In genomic region chr10:38402442-38403346, GRCh38 we compare ENCODE assay signal across 8 cellular contexts.
DNase-seq lines count a peak whose midpoint lies in the region; ATAC-seq and TF ChIP-seq lines count a peak whose summit lies in the region.
"Not testable (repeated sequence)": the region's sequence is repeated elsewhere in the genome, so short reads cannot be mapped to it uniquely, and the experiment has no call there.

No MANE protein-coding gene starts in this region.

- H3K27ac ChIP-seq in OCI-LY3 (ENCODE audit: low read length) (peak overlapping the region; percentile 85), epithelial cell of prostate (peak overlapping the region; percentile 78), muscle layer of duodenum (ENCODE audit: low read length) (peak overlapping the region; percentile 77)

- peak; percentile 98 for ATAC-seq in GM21576 (IDR thresholded peaks at IDR 0.05; ENCODE audit: unreplicated experiment)

- DNase-seq in DMS53 treated with DMSO at 0.1 percent for 48 hours (lab: John Stamatoyannopoulos, UW; ENCODE audit: unreplicated experiment) (peak; percentile 87), HuH-7 (ENCODE audit: low spot score) (peak; percentile 75), activated T-cell treated with anti-CD3 and anti-CD28 coated beads for 4 hours (peak; percentile 83), epithelial cell of prostate (ENCODE audit: low read depth, low spot score) (peak; percentile 81)
- DNase-seq in stimulated activated CD8-positive, alpha-beta memory T cell treated with anti-CD3 and anti-CD28 coated beads, Interleukin-7, amount 100 ng/mL, for 24 hours (ENCODE audit: low read depth) = peak; percentile 84

- not testable (repeated sequence) for H3K36me3 ChIP-seq in OCI-LY3 (replicated peaks; ENCODE audit: low read depth, low read length); muscle layer of duodenum (ENCODE audit: control insufficient read depth in 1 of 2, insufficient read depth in 2 of 2, low read length in 2 of 2)

- not testable (repeated sequence) for H2AFZ ChIP-seq in OCI-LY3 (ENCODE audit: low read depth, low read length)

- H3K27me3 ChIP-seq in OCI-LY3 (ENCODE audit: low read depth, low read length); muscle layer of duodenum (ENCODE audit: low read depth, low read length): not testable (repeated sequence)

- H3K4me1 ChIP-seq in OCI-LY3 (ENCODE audit: low read length); muscle layer of duodenum (ENCODE audit: control insufficient read depth in 1 of 2, insufficient read depth in 2 of 2, low read length in 2 of 2): not testable (repeated sequence)

- peak overlapping the region; percentile 93 for H3K4me3 ChIP-seq in OCI-LY3 (ENCODE audit: low read length)
- peak overlapping the region; percentile 50 to 74 for H3K4me3 ChIP-seq in muscle layer of duodenum (ENCODE audit: low read depth in 1 of 2, low read length in 2 of 2)

- H3K4me2 ChIP-seq in OCI-LY3 (ENCODE audit: low read length) = peak overlapping the region; percentile 59

- H4K20me1 ChIP-seq in OCI-LY3 (ENCODE audit: insufficient read depth, low read length) = not testable (repeated sequence)

- H3K79me2 ChIP-seq in OCI-LY3 (ENCODE audit: low read length) = not testable (repeated sequence)

- TF ChIP-seq CTCF in OCI-LY3 (IDR thresholded peaks at IDR 0.05; ENCODE audit: low read depth, low read length) = not testable (repeated sequence)

- not testable (repeated sequence) for H3K9me3 ChIP-seq in OCI-LY3 (ENCODE audit: insufficient read depth, low read length); muscle layer of duodenum (ENCODE audit: control insufficient read depth in 1 of 2, low read length in 2 of 2)

- peak overlapping the region; percentile 90 for H3K9ac ChIP-seq in OCI-LY3 (ENCODE audit: low read length)

Comparison
In these comparisons a context has a peak if more than half of its experiments do, and no peak if none do; other contexts are left out.
1. Peak in every context shown above with its lines: DNase-seq, ATAC-seq, H3K4me3 ChIP-seq and H3K27ac ChIP-seq.